8 cellular contexts compared by ENCODE assay signal in genomic region chr17:68205251-68205807, GRCh38. TPM values are rescaled to one million over a fixed set of nuclear protein-coding genes. Genes with fewer than 3 reads are reported as not detected.
A peak's percentile ranks its signal among the peaks of the same experiment; 100 is the strongest.
DNase-seq lines count a peak whose midpoint lies in the region; ATAC-seq and TF ChIP-seq lines count a peak whose summit lies in the region.

No MANE protein-coding gene starts in this region.

- peak in 1 of 2 donors; percentile 64 for TF ChIP-seq POLR2A in vagina (IDR thresholded peaks at IDR 0.05)

- ATAC-seq in HG02623 (IDR thresholded peaks at IDR 0.05; ENCODE audit: unreplicated experiment) = peak; percentile 91

- H3K4me1 ChIP-seq in right atrium auricular region (peaks cover 0 to 16% of the 10 kb centered on the region in 2 donors), vagina (peaks cover 24% of the 10 kb centered on the region)

- H3K36me3 ChIP-seq in right atrium auricular region = no peaks in the 10 kb centered on the region
- no peaks in the 10 kb centered on the region for H3K36me3 ChIP-seq in vagina

- H3K27ac ChIP-seq in right atrium auricular region = peak overlapping the region; percentile 90 to 93
- H3K27ac ChIP-seq in vagina = peak overlapping the region; percentile 92

- intact Hi-C loops in vagina (cut with DNase I) = loop anchor here (10.0 kb wide), 1 partner anchor 241 kb away; no protein-coding TSS in a partner anchor

- TF ChIP-seq CTCF in GM12874 (IDR thresholded peaks at IDR 0.05; ENCODE audit: insufficient read depth, low read depth, low read length) (peak; percentile 94), right atrium auricular region (IDR thresholded peaks at IDR 0.05) (peak; percentile 92 to 94), vagina (IDR thresholded peaks at IDR 0.05) (peak; percentile 43 to 86 (median 85))

- H3K9me3 ChIP-seq in right atrium auricular region = no peaks in the 10 kb centered on the region
- H3K9me3 ChIP-seq in vagina = no peaks in the 10 kb centered on the region

- DNase-seq in NCI-H1092 (lab: John Stamatoyannopoulos, UW) (peak; percentile 86), SW480 (ENCODE audit: low spot score) (peak; percentile 86), amniotic epithelial cell (ENCODE audit: low read depth) (peak; percentile 73), right atrium auricular region (ENCODE audit: low spot score) (peak; percentile 92), putamen (ENCODE audit: low spot score) (peak; percentile 95), vagina (ENCODE audit: extremely low spot score in 2 of 2) (peak in 1 of 2 donors; percentile 88)

- no peaks in the 10 kb centered on the region for H3K27me3 ChIP-seq in right atrium auricular region
- no peaks in the 10 kb centered on the region for H3K27me3 ChIP-seq in vagina

- H3K4me3 ChIP-seq in right atrium auricular region = peak overlapping the region; percentile 83 to 93
- peak overlapping the region; percentile 72 to 95 for H3K4me3 ChIP-seq in vagina

RNA-seq across cellular contexts. Expression of gene AMZ2, which starts 42.5 kb away (rescaled TPM):
- total RNA-seq in right atrium auricular region = 10 to 100 TPM; 57.3 to 62.8 TPM
- total RNA-seq in vagina = 39.8 TPM
